11 cellular contexts compared by ENCODE assay signal in the genomic region with DNA sequence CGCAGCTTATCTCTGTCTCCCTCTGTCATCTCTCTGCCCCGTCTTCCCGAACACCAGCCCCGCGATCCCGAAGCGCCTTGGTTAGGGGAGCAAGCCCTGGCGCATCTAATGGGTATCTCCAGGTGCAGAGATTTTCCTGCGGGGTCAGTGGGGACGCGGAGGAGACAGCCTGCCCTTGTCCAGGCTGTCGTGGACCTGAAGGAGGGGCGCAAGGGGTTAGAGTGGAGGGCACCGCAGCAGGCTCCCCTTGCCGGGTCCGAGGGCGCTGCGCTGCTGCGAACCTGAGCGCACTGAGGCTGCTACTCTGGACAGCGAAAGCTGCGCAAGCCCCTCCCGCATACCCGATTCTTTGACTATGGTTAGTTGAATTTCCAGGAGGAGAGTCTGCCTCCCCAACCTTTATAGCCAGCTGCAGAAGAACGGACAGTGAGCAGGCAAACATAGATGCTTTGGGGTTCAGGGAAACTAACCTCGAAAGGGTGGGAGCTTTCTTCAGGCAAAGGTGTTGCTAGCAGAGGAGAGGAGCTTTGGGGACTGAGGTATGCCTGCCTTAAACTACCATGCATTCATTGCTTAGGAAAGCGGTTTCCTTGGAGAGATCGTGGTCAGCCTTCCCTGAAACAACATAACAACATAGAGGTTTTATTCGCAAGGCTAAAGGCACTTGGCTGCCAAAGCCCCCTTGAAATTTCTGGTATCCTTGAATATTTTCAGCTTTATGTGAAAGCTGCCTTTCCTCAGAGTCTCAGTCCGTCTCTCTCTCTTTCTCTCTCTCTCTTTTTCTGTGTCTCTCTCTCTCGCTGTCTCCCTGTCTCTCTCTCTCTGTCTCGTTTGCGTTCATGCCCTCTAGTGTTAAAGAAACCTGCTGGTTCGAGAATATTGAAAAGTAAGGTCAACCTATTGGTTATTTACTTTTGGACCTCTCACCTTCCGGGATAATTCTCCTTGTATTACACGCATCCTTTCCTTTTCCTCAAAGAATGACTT. TPM values are rescaled to one million over a fixed set of nuclear protein-coding genes. Genes with fewer than 3 reads are reported as not detected.
DNase-seq lines count a peak whose midpoint lies in the region; ATAC-seq and TF ChIP-seq lines count a peak whose summit lies in the region.
"Had no signal": no experiment of that assay in that cellular context is flagged by ENCODE, and none has a peak within 500 bp of the region (broad histone marks: within the 10 kb centered on the region; RNA-seq: fewer than 3 reads in every experiment).

No MANE protein-coding gene starts in this region.

- H3K27ac ChIP-seq in 22Rv1 (no peak overlapping the region), HUES6 (ENCODE audit: low read depth, low read length) (no peak overlapping the region)
- H3K27ac ChIP-seq: C4-2B had no signal

- H3K36me3 Mint-ChIP-seq in activated naive CD8-positive, alpha-beta T cell treated with anti-CD3 and anti-CD28 coated beads, Interleukin-2, amount 10 ng/mL, durations not matched to agents 7 days and 5 days: peaks cover 3% of the 10 kb centered on the region
- H3K36me3 Mint-ChIP-seq: T-cell had no signal

- no peaks in the 10 kb centered on the region for H3K36me3 ChIP-seq in HUES6 (ENCODE audit: control insufficient read depth, insufficient read depth, low read length)

- peak overlapping the region; percentile 56 for H3K4me3 Mint-ChIP-seq in activated naive CD8-positive, alpha-beta T cell treated with anti-CD3 and anti-CD28 coated beads, Interleukin-2, amount 10 ng/mL, durations not matched to agents 7 days and 5 days
- H3K4me3 Mint-ChIP-seq: dendritic cell treated with granulocyte-macrophage colony-stimulating factor and Interleukin-4, amounts not matched to agents 40 ng/mL and 50 ng/mL, for 4 days; T-cell had no signal

- POLR2A ChIA-PET in activated naive CD8-positive, alpha-beta T cell treated with anti-CD3 and anti-CD28 coated beads, Interleukin-2, amount 10 ng/mL, durations not matched to agents 7 days and 5 days (lab: Charles Lee): interaction anchor here (0.7 kb wide), 1 partner anchor 233 kb away, joined by 3 read pairs; no protein-coding TSS in a partner anchor

- peak overlapping the region; percentile 17 for H3K27ac Mint-ChIP-seq in activated naive CD8-positive, alpha-beta T cell treated with anti-CD3 and anti-CD28 coated beads, Interleukin-2, amount 10 ng/mL, durations not matched to agents 7 days and 5 days
- H3K27ac Mint-ChIP-seq: dendritic cell treated with granulocyte-macrophage colony-stimulating factor and Interleukin-4, amounts not matched to agents 40 ng/mL and 50 ng/mL, for 4 days; T-cell had no signal

- in situ Hi-C loops in ACHN (cut with HindIII; ENCODE audit: low pct_ligation_motif_present, low pct_unique_long_range_greater_than_20kb, low sequenced_read_pairs): no loop called here

- peaks cover 34% of the 10 kb centered on the region for H3K27me3 Mint-ChIP-seq in activated naive CD8-positive, alpha-beta T cell treated with anti-CD3 and anti-CD28 coated beads, Interleukin-2, amount 10 ng/mL, durations not matched to agents 7 days and 5 days

- H3K9ac ChIP-seq in HUES6 (ENCODE audit: low read length): peak overlapping the region; percentile 29

- no peaks in the 10 kb centered on the region for H3K9me3 ChIP-seq in HUES6 (ENCODE audit: control insufficient read depth, insufficient read depth, low read depth, low read length)

- peak; percentile 18; the same call in 1 of the 2 replicates for TF ChIP-seq CTCF in 22Rv1 (IDR thresholded peaks at IDR 0.05)

- H3K4me1 ChIP-seq in HUES6 (ENCODE audit: control insufficient read depth, insufficient read depth, low read length): peaks cover 13% of the 10 kb centered on the region; the same call in 1 of the 2 replicates

- peaks cover 29% of the 10 kb centered on the region for H3K27me3 ChIP-seq in HUES6 (ENCODE audit: control insufficient read depth, insufficient read depth, low read length)

- H3K9me3 Mint-ChIP-seq in activated naive CD8-positive, alpha-beta T cell treated with anti-CD3 and anti-CD28 coated beads, Interleukin-2, amount 10 ng/mL, durations not matched to agents 7 days and 5 days: no peaks in the 10 kb centered on the region
- H3K9me3 Mint-ChIP-seq: dendritic cell treated with granulocyte-macrophage colony-stimulating factor and Interleukin-4, amounts not matched to agents 40 ng/mL and 50 ng/mL, for 4 days had no signal

- no peak for ATAC-seq in activated naive CD8-positive, alpha-beta T cell treated with anti-CD3 and anti-CD28 coated beads, Interleukin-2, amount 10 ng/mL, durations not matched to agents 7 days and 5 days (ENCODE audit: low read depth)
- ATAC-seq in HG02981 (IDR thresholded peaks at IDR 0.05; ENCODE audit: unreplicated experiment) (no peak), HG02759 (IDR thresholded peaks at IDR 0.05; ENCODE audit: unreplicated experiment) (no peak), GM18502 (IDR thresholded peaks at IDR 0.05; ENCODE audit: poor library complexity, unreplicated experiment) (no peak)
- ATAC-seq: T-cell had no signal

- H3K4me1 Mint-ChIP-seq in activated naive CD8-positive, alpha-beta T cell treated with anti-CD3 and anti-CD28 coated beads, Interleukin-2, amount 10 ng/mL, durations not matched to agents 7 days and 5 days: no peaks in the 10 kb centered on the region

- H3K4me3 ChIP-seq in HUES6 (ENCODE audit: low read depth, low read length): peak overlapping the region; percentile 74

- no peak for DNase-seq in activated naive CD8-positive, alpha-beta T cell treated with anti-CD3 and anti-CD28 coated beads, Interleukin-2, amount 10 ng/mL, durations not matched to agents 7 days and 5 days
- peak; percentile 43 for DNase-seq in medulla oblongata (ENCODE audit: extremely low spot score)
- no peak for DNase-seq in ACHN
- DNase-seq: T-cell had no signal

RNA-seq across cellular contexts. Expression of gene GALNT13, which starts 1.6 kb away (rescaled TPM):
- total RNA-seq in activated naive CD8-positive, alpha-beta T cell treated with anti-CD3 and anti-CD28 coated beads, Interleukin-2, amount 10 ng/mL, durations not matched to agents 7 days and 5 days: under 1 TPM; 0.26 to 0.64 TPM
